ENCODE assay signal across 25 cellular contexts in the genomic region with DNA sequence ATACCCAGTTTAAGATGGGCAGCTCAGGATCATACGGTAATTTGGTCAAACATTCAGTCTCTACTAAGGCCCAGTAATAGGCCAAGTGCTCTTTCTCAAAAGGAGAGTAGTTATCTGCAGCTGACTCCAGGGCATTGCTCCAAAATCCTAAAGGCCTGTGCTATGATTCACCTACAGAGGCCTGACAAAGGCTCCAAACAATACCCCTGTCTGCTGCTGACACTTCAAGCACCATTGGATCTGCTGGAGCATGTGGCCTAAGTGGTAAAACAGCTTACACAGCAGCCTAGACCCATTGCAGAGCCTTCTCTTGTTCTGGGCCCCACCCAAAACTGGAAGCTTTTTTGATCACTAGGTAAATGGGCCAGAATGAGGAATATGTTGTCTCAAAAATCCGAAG. TPM values are rescaled to one million over a fixed set of nuclear protein-coding genes. Genes with fewer than 3 reads are reported as not detected.
"Had no signal": no experiment of that assay in that cellular context is flagged by ENCODE, and none has a peak within 500 bp of the region (broad histone marks: within the 10 kb centered on the region; RNA-seq: fewer than 3 reads in every experiment).

No MANE protein-coding gene starts in this region.

- ATAC-seq: activated naive CD4-positive, alpha-beta T cell treated with anti-CD3 and anti-CD28 coated beads, Interleukin-2, amount 50 U/mL, for 72 hours; activated T-cell treated with anti-CD3 and anti-CD28 coated beads, Interleukin-2, amount 50 U/mL, for 4 hours; effector memory CD8-positive, alpha-beta T cell; right cardiac atrium; stimulated activated naive CD8-positive, alpha-beta T cell treated with anti-CD3 and anti-CD28 coated beads, Interleukin-15, Interleukin-2, amounts not matched to agents 100 U/mL and 50 U/mL, for 24 hours had no signal

- H3K27me3 ChIP-seq: brain microvascular endothelial cell, suprapubic skin had no signal

- H3K4me1 ChIP-seq: left ventricle myocardium inferior, prostate gland had no signal

- H3K36me3 ChIP-seq: brain microvascular endothelial cell, left ventricle myocardium inferior, prostate gland, suprapubic skin had no signal

- H3K4me3 ChIP-seq: left ventricle myocardium inferior, prostate gland, smooth muscle cell, suprapubic skin had no signal

- DNase-seq: activated CD4-positive, alpha-beta memory T cell treated with anti-CD3 and anti-CD28 coated beads, Interleukin-2, amount 10 ng/mL, durations not matched to agents 7 days and 5 days; activated CD4-positive, alpha-beta T cell treated with anti-CD3 and anti-CD28 coated beads for 4 hours; activated effector memory CD4-positive, alpha-beta T cell treated with Interleukin-2 at 50 U/mL for 16 hours; activated T-cell treated with anti-CD3 and anti-CD28 coated beads, Interleukin-2, amount 50 U/mL, for 4 hours; anterior cingulate cortex; brain microvascular endothelial cell; dermis blood vessel endothelial cell; effector memory CD8-positive, alpha-beta T cell; hippocampal formation; left ventricle myocardium inferior; nucleus accumbens; right cardiac atrium; stimulated activated CD4-positive, alpha-beta T cell treated with anti-CD3 and anti-CD28 coated beads, Interleukin-4, amount 100 ng/mL, for 4 hours; stimulated activated naive CD8-positive, alpha-beta T cell treated with anti-CD3 and anti-CD28 coated beads, Interleukin-15, Interleukin-2, amounts not matched to agents 100 U/mL and 50 U/mL, for 24 hours; T-helper 1 cell; T1000 had no signal

- H3K9me3 ChIP-seq: left ventricle myocardium inferior, prostate gland, suprapubic skin had no signal

- H3K27ac ChIP-seq: brain microvascular endothelial cell, epithelial cell of prostate, left ventricle myocardium inferior, prostate gland, suprapubic skin, VCaP had no signal

RNA-seq across cellular contexts. Expression of a gene that starts 22.8 kb away (rescaled TPM):
- total RNA-seq: chondrocyte, dermis blood vessel endothelial cell, glomerular endothelial cell, smooth muscle cell had no signal
- polyA plus RNA-seq: smooth muscle cell had no signal

RNA-seq across cellular contexts. Expression of a gene that starts 34.1 kb away (rescaled TPM):
- total RNA-seq: chondrocyte, dermis blood vessel endothelial cell, glomerular endothelial cell, kidney epithelial cell, left ventricle myocardium inferior, smooth muscle cell had no signal
- polyA plus RNA-seq: smooth muscle cell had no signal

RNA-seq across cellular contexts. Expression of a gene that starts 50.3 kb away (rescaled TPM):
- total RNA-seq: chondrocyte, dermis blood vessel endothelial cell, glomerular endothelial cell, kidney epithelial cell, smooth muscle cell had no signal
